23 cellular contexts compared by ENCODE assay signal in the genomic region with DNA sequence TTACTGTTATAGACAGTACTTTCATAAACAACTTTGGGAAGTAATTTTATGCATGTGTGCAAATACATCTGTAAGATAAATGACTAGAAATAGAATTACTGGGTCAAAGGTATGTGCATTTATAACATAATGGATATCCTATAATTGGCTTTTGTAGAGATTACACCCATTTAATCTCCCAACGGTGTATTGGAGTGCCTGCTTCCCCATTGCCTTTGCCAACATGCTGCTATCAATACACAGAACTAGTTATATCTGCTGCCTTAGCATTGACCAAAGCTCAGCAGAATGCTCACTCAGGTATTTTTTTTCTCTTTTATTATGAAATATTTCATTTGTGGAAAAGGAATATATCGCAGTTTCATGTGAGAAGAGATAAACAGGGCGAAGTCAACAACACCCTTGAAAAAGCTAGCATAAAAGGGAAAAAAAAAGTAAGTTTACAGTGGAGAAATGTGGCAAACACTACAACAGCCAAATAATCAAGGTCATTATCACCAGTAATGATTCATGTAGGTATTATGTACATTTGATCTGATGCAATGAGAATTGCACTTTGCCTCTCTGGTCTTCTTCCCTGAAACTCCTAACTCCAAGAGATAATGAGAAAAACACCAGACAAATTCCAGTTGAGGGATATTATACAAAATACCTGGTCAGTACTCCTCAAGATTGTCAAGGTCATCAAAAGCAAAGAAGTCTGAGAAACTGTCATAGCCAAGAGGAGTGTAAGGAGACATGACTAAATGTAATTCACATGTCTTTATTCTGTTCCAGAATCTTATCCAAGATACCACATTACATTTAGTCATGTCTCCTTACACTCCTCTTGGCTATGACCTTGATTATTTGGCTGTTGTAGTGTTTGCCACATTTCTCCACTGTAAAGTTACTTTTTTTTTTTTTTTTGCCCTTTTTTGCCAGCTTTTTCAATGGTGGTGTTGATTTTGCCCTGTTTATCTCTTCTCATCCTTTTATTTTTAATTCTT. TPM values are rescaled to one million over a fixed set of nuclear protein-coding genes. Genes with fewer than 3 reads are reported as not detected.
DNase-seq lines count a peak whose midpoint lies in the region; ATAC-seq and TF ChIP-seq lines count a peak whose summit lies in the region.
"Had no signal": no experiment of that assay in that cellular context is flagged by ENCODE, and none has a peak within 500 bp of the region (broad histone marks: within the 10 kb centered on the region; RNA-seq: fewer than 3 reads in every experiment).

No MANE protein-coding gene starts in this region.

- intact Hi-C loops in adrenal gland (cut with DNase I) = no loop called here

- H3K79me2 ChIP-seq in hepatocyte = peaks cover 89% of the 10 kb centered on the region

- H2AFZ ChIP-seq in hepatocyte = no peak overlapping the region

- no peak overlapping the region for H3K4me3 ChIP-seq in adrenal gland
- H3K4me3 ChIP-seq in hepatocyte = no peak overlapping the region
- H3K4me3 ChIP-seq: ascending aorta, spleen, upper lobe of left lung had no signal

- DNase-seq in activated naive CD4-positive, alpha-beta T cell treated with anti-CD3 and anti-CD28 coated beads, Interleukin-2, amount 50 U/mL, for 72 hours (ENCODE audit: low spot score in 2 of 2) = no peak
- no peak for DNase-seq in adrenal gland
- DNase-seq in hepatocyte (ENCODE audit: low spot score) = no peak
- DNase-seq in stromal cell of bone marrow (ENCODE audit: low read depth) = peak; percentile 8
- no peak for DNase-seq in substantia nigra (lab: John Stamatoyannopoulos, UW)
- DNase-seq: activated B cell treated with CpG ODN at 0.5 μM for 24 hours; activated CD8-positive, alpha-beta memory T cell treated with anti-CD3 and anti-CD28 coated beads for 24 hours; CD4-positive, CD25-positive, alpha-beta regulatory T cell; cortex of kidney; left cardiac atrium; NCI-H1105; NCI-H2171 treated with DMSO at 0.1 percent for 48 hours; SHP77; spleen; upper lobe of left lung had no signal

- H3K9me3 Mint-ChIP-seq in activated naive CD4-positive, alpha-beta T cell treated with anti-CD3 and anti-CD28 coated beads, Interleukin-2, amount 50 U/mL, for 24 hours = no peaks in the 10 kb centered on the region
- H3K9me3 Mint-ChIP-seq in activated naive CD4-positive, alpha-beta T cell treated with anti-CD3 and anti-CD28 coated beads, Interleukin-2, amount 50 U/mL, for 72 hours = no peaks in the 10 kb centered on the region
- H3K9me3 Mint-ChIP-seq: activated B cell treated with CpG ODN at 0.5 μM for 24 hours; T-helper 1 cell treated with Interleukin-12 subunit alpha and Interleukin-12 subunit beta and Interleukin-4 antibody, amounts not matched to agents 30 μg/mL and 1 μg/mL, for 36 hours had no signal

- TF ChIP-seq CTCF in adrenal gland (IDR thresholded peaks at IDR 0.05) (no peak), hepatocyte (IDR thresholded peaks at IDR 0.05; ENCODE audit: poor library complexity) (no peak)

- no peak for ATAC-seq in activated naive CD4-positive, alpha-beta T cell treated with anti-CD3 and anti-CD28 coated beads, Interleukin-2, amount 50 U/mL, for 72 hours
- ATAC-seq in HG03571 (IDR thresholded peaks at IDR 0.05; ENCODE audit: unreplicated experiment) (no peak), HG03457 (IDR thresholded peaks at IDR 0.05; ENCODE audit: unreplicated experiment) (no peak)
- ATAC-seq: esophagus mucosa had no signal

- H3K27ac ChIP-seq in adrenal gland = peak overlapping the region in 4 of 5 donors; percentile 2 to 63 (median 16)
- H3K27ac ChIP-seq in hepatocyte = peak overlapping the region; percentile 13
- H3K27ac ChIP-seq in substantia nigra (ENCODE audit: low read depth, low read length, poor library complexity, severe bottlenecking) = no peak overlapping the region
- H3K27ac ChIP-seq: ascending aorta, HL-60, KMS-11, spleen, upper lobe of left lung had no signal

- peak overlapping the region; percentile 23 for H3K27ac Mint-ChIP-seq in activated naive CD4-positive, alpha-beta T cell treated with anti-CD3 and anti-CD28 coated beads, Interleukin-2, amount 50 U/mL, for 24 hours
- H3K27ac Mint-ChIP-seq in activated naive CD4-positive, alpha-beta T cell treated with anti-CD3 and anti-CD28 coated beads, Interleukin-2, amount 50 U/mL, for 72 hours = peak overlapping the region in 1 of 2 donors; percentile 17
- H3K27ac Mint-ChIP-seq: activated B cell treated with CpG ODN at 0.5 μM for 24 hours; T-helper 1 cell treated with Interleukin-12 subunit alpha and Interleukin-12 subunit beta and Interleukin-4 antibody, amounts not matched to agents 30 μg/mL and 1 μg/mL, for 36 hours had no signal

- no peak for TF ChIP-seq POLR2A in adrenal gland (IDR thresholded peaks at IDR 0.05)

- H3K4me3 Mint-ChIP-seq in activated naive CD4-positive, alpha-beta T cell treated with anti-CD3 and anti-CD28 coated beads, Interleukin-2, amount 50 U/mL, for 24 hours = no peak overlapping the region
- H3K4me3 Mint-ChIP-seq: activated B cell treated with CpG ODN at 0.5 μM for 24 hours; CD4-positive, CD25-positive, alpha-beta regulatory T cell; T-helper 1 cell treated with Interleukin-12 subunit alpha and Interleukin-12 subunit beta and Interleukin-4 antibody, amounts not matched to agents 30 μg/mL and 1 μg/mL, for 36 hours had no signal

- H3K9me2 ChIP-seq in hepatocyte (replicated peaks; ENCODE audit: insufficient read depth) = no peaks in the 10 kb centered on the region

- peaks cover 53% of the 10 kb centered on the region for H3K4me1 Mint-ChIP-seq in activated naive CD4-positive, alpha-beta T cell treated with anti-CD3 and anti-CD28 coated beads, Interleukin-2, amount 50 U/mL, for 24 hours

- H3K27me3 ChIP-seq in adrenal gland (no peaks in the 10 kb centered on the region), hepatocyte (no peaks in the 10 kb centered on the region)
- H3K27me3 ChIP-seq: ascending aorta, spleen, upper lobe of left lung had no signal

- H3K36me3 Mint-ChIP-seq in activated naive CD4-positive, alpha-beta T cell treated with anti-CD3 and anti-CD28 coated beads, Interleukin-2, amount 50 U/mL, for 24 hours = peaks cover 10% of the 10 kb centered on the region
- peaks cover 0 to 10% of the 10 kb centered on the region in 2 donors for H3K36me3 Mint-ChIP-seq in activated naive CD4-positive, alpha-beta T cell treated with anti-CD3 and anti-CD28 coated beads, Interleukin-2, amount 50 U/mL, for 72 hours

- no peaks in the 10 kb centered on the region for H3K9me3 ChIP-seq in adrenal gland (replicated peaks in 1 of 3)
- H3K9me3 ChIP-seq in hepatocyte (ENCODE audit: low read depth) = no peaks in the 10 kb centered on the region
- H3K9me3 ChIP-seq: ascending aorta, spleen, upper lobe of left lung had no signal

- H3K4me2 ChIP-seq in hepatocyte = peak overlapping the region; percentile 11
- H3K4me2 ChIP-seq: KMS-11 had no signal

- H4K20me1 ChIP-seq in hepatocyte (ENCODE audit: insufficient read depth, poor library complexity, severe bottlenecking) = peaks cover 49% of the 10 kb centered on the region

- no peaks in the 10 kb centered on the region for H3K27me3 Mint-ChIP-seq in activated naive CD4-positive, alpha-beta T cell treated with anti-CD3 and anti-CD28 coated beads, Interleukin-2, amount 50 U/mL, for 24 hours
- H3K27me3 Mint-ChIP-seq: activated B cell treated with CpG ODN at 0.5 μM for 24 hours; CD4-positive, CD25-positive, alpha-beta regulatory T cell had no signal

- no peaks in the 10 kb centered on the region for H3K36me3 ChIP-seq in adrenal gland (replicated peaks in 1 of 2)
- no peaks in the 10 kb centered on the region for H3K36me3 ChIP-seq in hepatocyte (replicated peaks; ENCODE audit: insufficient read depth, low read depth)
- H3K36me3 ChIP-seq: ascending aorta, upper lobe of left lung had no signal

- WGBS in adrenal gland, 4 donors = 80 to 84% (median 81%) methylated on average over 3 of the region's 3 CpGs
- 81% methylated on average over 3 of the region's 3 CpGs for WGBS in hepatocyte (ENCODE audit: low lambda C conversion rate, missing lambda C conversion rate)

- H3K4me1 ChIP-seq in adrenal gland (replicated peaks in 1 of 2) (peaks cover 0 to 30% of the 10 kb centered on the region in 2 donors), hepatocyte (ENCODE audit: insufficient read depth) (peaks cover 16% of the 10 kb centered on the region)
- H3K4me1 ChIP-seq: ascending aorta had no signal

RNA-seq across cellular contexts. Expression of a gene that starts 36.8 kb away (rescaled TPM):
- total RNA-seq in activated naive CD4-positive, alpha-beta T cell treated with anti-CD3 and anti-CD28 coated beads, Interleukin-2, amount 50 U/mL, for 72 hours = 10 to 100 TPM; 26.8 to 35.8 TPM
- total RNA-seq in adrenal gland (10 to 100 TPM; 12.0 to 61.9 (median 32.4) TPM), hepatocyte (35.8 and 36.4 TPM in 2 replicates)
- polyA plus RNA-seq in adrenal gland (10 to 100 TPM; 10.0 to 47.5 (median 10.5) TPM), hepatocyte (62.2 and 62.5 TPM in 2 replicates)

RNA-seq across cellular contexts. Expression of a gene that starts 36.9 kb away (rescaled TPM):
- 1 to 10 TPM; 1.9 to 4.0 TPM for total RNA-seq in activated naive CD4-positive, alpha-beta T cell treated with anti-CD3 and anti-CD28 coated beads, Interleukin-2, amount 50 U/mL, for 72 hours
- total RNA-seq in adrenal gland (10 to 100 TPM in 1 of 8 donors, 1 to 10 TPM in 7; 5.1 to 13.4 (median 7.6) TPM), hepatocyte (4.1 and 4.9 TPM in 2 replicates)
- polyA plus RNA-seq in adrenal gland (1 to 10 TPM; 1.6 to 6.4 (median 3.0) TPM), hepatocyte (3.8 and 4.0 TPM in 2 replicates)
